Comparison of ENCODE assay signal across 24 cellular contexts in genomic region chr13:42544246-42544915, GRCh38. TPM values are rescaled to one million over a fixed set of nuclear protein-coding genes. Genes with fewer than 3 reads are reported as not detected.
DNase-seq lines count a peak whose midpoint lies in the region; ATAC-seq, FAIRE-seq and TF ChIP-seq lines count a peak whose summit lies in the region.
"Had no signal": no experiment of that assay in that cellular context is flagged by ENCODE, and none has a peak within 500 bp of the region (broad histone marks: within the 10 kb centered on the region; RNA-seq: fewer than 3 reads in every experiment).

No MANE protein-coding gene starts in this region.

- H4K8ac ChIP-seq in mesenchymal stem cell (ENCODE audit: low read length): no peak overlapping the region

- H2BK12ac ChIP-seq in mesenchymal stem cell (ENCODE audit: low read length in 2 of 2): no peak overlapping the region

- 42% methylated on average over 3 of the region's 4 CpGs for WGBS in mesenchymal stem cell

- no peak for TF ChIP-seq CTCF in epithelial cell of esophagus (IDR thresholded peaks at IDR 0.05; ENCODE audit: insufficient read depth, low read depth, low read length, missing control alignments)

- H3K27me3 ChIP-seq in mesenchymal stem cell (ENCODE audit: control insufficient read depth in 1 of 2, insufficient read depth in 1 of 2, low read length in 2 of 2): no peaks in the 10 kb centered on the region
- H3K27me3 ChIP-seq: SJSA1, tibial nerve had no signal

- no peaks in the 10 kb centered on the region for H3K36me3 ChIP-seq in mesenchymal stem cell (ENCODE audit: control insufficient read depth in 1 of 2, insufficient read depth in 2 of 2, low read depth in 1 of 2, low read length in 2 of 2)
- H3K36me3 ChIP-seq: prostate gland, SJSA1, tibial nerve had no signal

- DNase-seq in GM12891 (ENCODE audit: insufficient read length, low spot score): no peak
- peak; percentile 93 for DNase-seq in MV-4-11 (lab: John Stamatoyannopoulos, UW)
- peak; percentile 20 for DNase-seq in epithelial cell of esophagus (ENCODE audit: low read depth)
- DNase-seq in mesenchymal stem cell: peak; percentile 70
- no peak for DNase-seq in ACHN
- DNase-seq in cerebellar nuclear complex (lab: John Stamatoyannopoulos, UW): no peak
- DNase-seq: activated B cell treated with CpG ODN at 0.5 μM for 24 hours; activated CD4-positive, alpha-beta memory T cell treated with anti-CD3 and anti-CD28 coated beads for 36 hours; activated gamma-delta T cell treated with Interleukin-2 at 50 U/mL for 16 hours; COR-L47; DMS79 treated with DMSO at 0.1 percent for 48 hours; H7; mucosa of descending colon; NCI-H1436; NCI-H2171 treated with DMSO at 0.1 percent for 48 hours; NCI-H526 treated with DMSO at 0.1 percent for 48 hours; OCI-M1; stimulated activated CD4-positive, alpha-beta T cell treated with anti-CD3 and anti-CD28 coated beads, Interleukin-4, amount 100 ng/mL, for 24 hours; stimulated activated naive CD8-positive, alpha-beta T cell treated with anti-CD3 and anti-CD28 coated beads, Interleukin-15, amount 100 ng/mL, for 72 hours had no signal

- peak overlapping the region; percentile 23 for H3K9ac ChIP-seq in mesenchymal stem cell (ENCODE audit: low read length)

- no peak overlapping the region for H2AK5ac ChIP-seq in mesenchymal stem cell (ENCODE audit: low read length, severe bottlenecking)

- H3K18ac ChIP-seq in mesenchymal stem cell (ENCODE audit: low read depth in 1 of 2, low read length in 2 of 2): no peak overlapping the region

- no peak overlapping the region for H3K23ac ChIP-seq in mesenchymal stem cell (ENCODE audit: low read length in 2 of 2)

- FAIRE-seq in GM12891 (lab: Jason Lieb, UNC): no peak

- no peak overlapping the region for H4K91ac ChIP-seq in mesenchymal stem cell (ENCODE audit: low read length)

- H3K4ac ChIP-seq in mesenchymal stem cell (ENCODE audit: low read depth in 1 of 2, low read length in 2 of 2): no peak overlapping the region

- H3K4me2 ChIP-seq in mesenchymal stem cell (ENCODE audit: low read length, poor library complexity, severe bottlenecking): no peak overlapping the region

- no peak for TF ChIP-seq POLR2A in GM12891 (IDR thresholded peaks at IDR 0.05; ENCODE audit: low read depth, low read length)

- H3K9me3 ChIP-seq in mesenchymal stem cell (ENCODE audit: control insufficient read depth, low read length): no peaks in the 10 kb centered on the region
- H3K9me3 ChIP-seq: mucosa of descending colon, prostate gland, SJSA1, tibial nerve had no signal

- H2AFZ ChIP-seq in mesenchymal stem cell (ENCODE audit: low read depth, low read length): no peak overlapping the region

- H3K4me1 ChIP-seq in mesenchymal stem cell (ENCODE audit: control insufficient read depth, insufficient read depth, low read depth, low read length): peaks cover 5% of the 10 kb centered on the region
- H3K4me1 ChIP-seq: prostate gland, tibial nerve had no signal

- no peak overlapping the region for H2BK15ac ChIP-seq in mesenchymal stem cell (ENCODE audit: low read depth, poor library complexity, severe bottlenecking)

- no peak overlapping the region for H3K27ac ChIP-seq in mesenchymal stem cell (ENCODE audit: low read length, poor library complexity, severe bottlenecking)
- H3K27ac ChIP-seq: prostate gland, SJSA1, tibial nerve had no signal

- H3K14ac ChIP-seq in mesenchymal stem cell (ENCODE audit: low read length in 2 of 2): no peak overlapping the region

- in situ Hi-C loops in ACHN (cut with HindIII; ENCODE audit: low pct_ligation_motif_present, low pct_unique_long_range_greater_than_20kb, low sequenced_read_pairs): no loop called here

- H2BK120ac ChIP-seq in mesenchymal stem cell (ENCODE audit: low read depth, low read length): no peak overlapping the region

- H3K79me1 ChIP-seq in mesenchymal stem cell (replicated peaks; ENCODE audit: low read length, poor library complexity, severe bottlenecking): no peaks in the 10 kb centered on the region

- H2BK5ac ChIP-seq in mesenchymal stem cell (ENCODE audit: low read depth, low read length, poor library complexity, severe bottlenecking): no peak overlapping the region

- ATAC-seq in GM21367 (IDR thresholded peaks at IDR 0.05; ENCODE audit: unreplicated experiment): no peak
- ATAC-seq: esophagus mucosa; mucosa of descending colon; stimulated activated naive CD8-positive, alpha-beta T cell treated with anti-CD3 and anti-CD28 coated beads, Interleukin-15, amount 100 ng/mL, for 72 hours had no signal

- H3K4me3 ChIP-seq in epithelial cell of esophagus (ENCODE audit: low read length): no peak overlapping the region
- no peak overlapping the region for H3K4me3 ChIP-seq in mesenchymal stem cell (ENCODE audit: insufficient read depth in 1 of 2, low read depth in 1 of 2, low read length in 2 of 2)
- H3K4me3 ChIP-seq: mucosa of descending colon, prostate gland, SJSA1, tibial nerve had no signal

TF ChIP-seq in GM12891, 5 proteins besides CTCF, POLR2A, EP300 and RAD21:
- TF ChIP-seq TAF1 (IDR thresholded peaks at IDR 0.05; ENCODE audit: low read depth, low read length) (no peak), SPI1 (IDR thresholded peaks at IDR 0.05; ENCODE audit: low read depth, low read length) (peak; percentile 82), PAX5 (IDR thresholded peaks at IDR 0.05; ENCODE audit: insufficient read depth, low read length, severe bottlenecking) (no peak), POLR2AphosphoS5 (IDR thresholded peaks at IDR 0.05; ENCODE audit: low read depth, low read length) (no peak)

RNA-seq across cellular contexts. Expression of gene TNFSF11, which starts 29.6 kb away (rescaled TPM):
- polyA plus RNA-seq in GM12891 (2012; ENCODE audit: low read depth, missing spikeins): 22.4 TPM
- polyA plus RNA-seq in mesenchymal stem cell (2013, experiment 1 of 2): 2.0 TPM
- polyA plus RNA-seq in mesenchymal stem cell (2013, experiment 2 of 2): 2.2 TPM

Comparison
In these comparisons a context has a peak if more than half of its experiments do, and no peak if none do; other contexts are left out.
1. DNase-seq: peak in MV-4-11 (single experiment), epithelial cell of esophagus (single experiment) and mesenchymal stem cell (single experiment); none in GM12891 (single experiment), ACHN (single experiment) and cerebellar nuclear complex (0 of 2).